In genomic region chr14:56357478-56357877, GRCh38 we compare ENCODE assay signal across 26 cellular contexts.
"Had no signal": no experiment of that assay in that cellular context is flagged by ENCODE, and none has a peak within 500 bp of the region (broad histone marks: within the 10 kb centered on the region; RNA-seq: fewer than 3 reads in every experiment).

No MANE protein-coding gene starts in this region.

- H3K9me3 Mint-ChIP-seq: activated CD4-positive, alpha-beta memory T cell treated with anti-CD3 and anti-CD28 coated beads, Interleukin-2, amount 10 ng/mL, durations not matched to agents 7 days and 5 days; activated naive CD4-positive, alpha-beta T cell treated with anti-CD3 and anti-CD28 coated beads, Interleukin-2, amount 50 U/mL, for 72 hours; central memory CD8-positive, alpha-beta T cell; endodermal cell; stimulated activated effector memory CD8-positive, alpha-beta T cell treated with anti-CD3 and anti-CD28 coated beads, Interleukin-12 subunit alpha, Interleukin-12 subunit beta, amount 100 ng/mL, for 72 hours; stimulated activated naive CD8-positive, alpha-beta T cell treated with anti-CD3 and anti-CD28 coated beads, Interleukin-15, amount 100 ng/mL, for 72 hours; type B pancreatic cell had no signal

- DNase-seq: activated CD4-positive, alpha-beta memory T cell treated with anti-CD3 and anti-CD28 coated beads, Interleukin-2, amount 10 ng/mL, durations not matched to agents 7 days and 5 days; activated CD4-positive, alpha-beta T cell treated with anti-CD3 and anti-CD28 coated beads, Interleukin-2, amount 10 ng/mL, durations not matched to agents 24 days and 14 days; activated CD8-positive, alpha-beta memory T cell treated with anti-CD3 and anti-CD28 coated beads, Interleukin-2, amount 10 ng/mL, durations not matched to agents 7 days and 5 days; activated gamma-delta T cell treated with Interleukin-2 at 50 U/mL for 16 hours; activated T-cell treated with anti-CD3 and anti-CD28 coated beads for 4 hours; cortex of kidney; endodermal cell; esophagus squamous epithelium; heart left ventricle; left colon; right lobe of liver; stimulated activated CD4-positive, alpha-beta T cell treated with anti-CD3 and anti-CD28 coated beads, Interleukin-1b, Interleukin-23, amount 100 ng/mL, for 48 hours; stimulated activated naive CD8-positive, alpha-beta T cell treated with anti-CD3 and anti-CD28 coated beads, Interleukin-15, amount 100 ng/mL, for 72 hours had no signal

- ATAC-seq: activated CD4-positive, CD25-positive, alpha-beta regulatory T cell treated with anti-CD3 and anti-CD28 coated beads, Interleukin-2, amount 50 U/mL, for 24 hours; activated CD8-positive, alpha-beta memory T cell treated with anti-CD3 and anti-CD28 coated beads, Interleukin-2, amount 10 ng/mL, durations not matched to agents 7 days and 5 days; heart left ventricle; left colon; right lobe of liver had no signal

- H3K4me3 Mint-ChIP-seq: activated CD4-positive, alpha-beta memory T cell treated with anti-CD3 and anti-CD28 coated beads, Interleukin-2, amount 10 ng/mL, durations not matched to agents 7 days and 5 days; activated CD4-positive, alpha-beta T cell treated with anti-CD3 and anti-CD28 coated beads, Interleukin-2, amount 10 ng/mL, durations not matched to agents 24 days and 14 days; activated CD8-positive, alpha-beta memory T cell treated with anti-CD3 and anti-CD28 coated beads, Interleukin-2, amount 10 ng/mL, durations not matched to agents 7 days and 5 days; central memory CD8-positive, alpha-beta T cell; endodermal cell; memory B cell; nephron; stimulated activated effector memory CD8-positive, alpha-beta T cell treated with anti-CD3 and anti-CD28 coated beads, Interleukin-12 subunit alpha, Interleukin-12 subunit beta, amount 100 ng/mL, for 72 hours; stimulated activated naive CD8-positive, alpha-beta T cell treated with anti-CD3 and anti-CD28 coated beads, Interleukin-15, amount 100 ng/mL, for 72 hours; type B pancreatic cell had no signal

- H3K27me3 ChIP-seq: breast epithelium, esophagus squamous epithelium, heart left ventricle, neutrophil, right lobe of liver, suprapubic skin had no signal

- H3K36me3 ChIP-seq: breast epithelium, esophagus squamous epithelium, heart left ventricle, neutrophil, right lobe of liver, suprapubic skin had no signal

- H3K4me3 ChIP-seq: breast epithelium, esophagus squamous epithelium, heart left ventricle, right lobe of liver, skin epidermis, suprapubic skin had no signal

- H3K4me1 Mint-ChIP-seq: central memory CD8-positive, alpha-beta T cell; memory B cell; nephron; stimulated activated effector memory CD8-positive, alpha-beta T cell treated with anti-CD3 and anti-CD28 coated beads, Interleukin-12 subunit alpha, Interleukin-12 subunit beta, amount 100 ng/mL, for 72 hours had no signal

- H3K36me3 Mint-ChIP-seq: activated CD8-positive, alpha-beta memory T cell treated with anti-CD3 and anti-CD28 coated beads, Interleukin-2, amount 10 ng/mL, durations not matched to agents 7 days and 5 days; activated naive CD4-positive, alpha-beta T cell treated with anti-CD3 and anti-CD28 coated beads, Interleukin-2, amount 50 U/mL, for 72 hours; memory B cell; stimulated activated effector memory CD8-positive, alpha-beta T cell treated with anti-CD3 and anti-CD28 coated beads, Interleukin-12 subunit alpha, Interleukin-12 subunit beta, amount 100 ng/mL, for 72 hours; type B pancreatic cell had no signal

- H3K27ac ChIP-seq: breast epithelium, esophagus squamous epithelium, heart left ventricle, neutrophil, right lobe of liver, skin epidermis, suprapubic skin had no signal

- H3K27ac Mint-ChIP-seq: activated CD4-positive, alpha-beta memory T cell treated with anti-CD3 and anti-CD28 coated beads, Interleukin-2, amount 10 ng/mL, durations not matched to agents 7 days and 5 days; activated CD8-positive, alpha-beta memory T cell treated with anti-CD3 and anti-CD28 coated beads, Interleukin-2, amount 10 ng/mL, durations not matched to agents 7 days and 5 days; activated naive CD4-positive, alpha-beta T cell treated with anti-CD3 and anti-CD28 coated beads, Interleukin-2, amount 50 U/mL, for 72 hours; endodermal cell; memory B cell; nephron; stimulated activated effector memory CD8-positive, alpha-beta T cell treated with anti-CD3 and anti-CD28 coated beads, Interleukin-12 subunit alpha, Interleukin-12 subunit beta, amount 100 ng/mL, for 72 hours; stimulated activated naive CD8-positive, alpha-beta T cell treated with anti-CD3 and anti-CD28 coated beads, Interleukin-15, amount 100 ng/mL, for 72 hours; type B pancreatic cell had no signal

- FAIRE-seq: astrocyte, keratinocyte had no signal

- H3K9me3 ChIP-seq: breast epithelium, esophagus squamous epithelium, neutrophil, right lobe of liver, suprapubic skin had no signal

- H3K27me3 Mint-ChIP-seq: stimulated activated naive CD8-positive, alpha-beta T cell treated with anti-CD3 and anti-CD28 coated beads, Interleukin-15, amount 100 ng/mL, for 72 hours; type B pancreatic cell had no signal

- H3K4me1 ChIP-seq: breast epithelium, right lobe of liver, suprapubic skin had no signal
